In the genomic region with DNA sequence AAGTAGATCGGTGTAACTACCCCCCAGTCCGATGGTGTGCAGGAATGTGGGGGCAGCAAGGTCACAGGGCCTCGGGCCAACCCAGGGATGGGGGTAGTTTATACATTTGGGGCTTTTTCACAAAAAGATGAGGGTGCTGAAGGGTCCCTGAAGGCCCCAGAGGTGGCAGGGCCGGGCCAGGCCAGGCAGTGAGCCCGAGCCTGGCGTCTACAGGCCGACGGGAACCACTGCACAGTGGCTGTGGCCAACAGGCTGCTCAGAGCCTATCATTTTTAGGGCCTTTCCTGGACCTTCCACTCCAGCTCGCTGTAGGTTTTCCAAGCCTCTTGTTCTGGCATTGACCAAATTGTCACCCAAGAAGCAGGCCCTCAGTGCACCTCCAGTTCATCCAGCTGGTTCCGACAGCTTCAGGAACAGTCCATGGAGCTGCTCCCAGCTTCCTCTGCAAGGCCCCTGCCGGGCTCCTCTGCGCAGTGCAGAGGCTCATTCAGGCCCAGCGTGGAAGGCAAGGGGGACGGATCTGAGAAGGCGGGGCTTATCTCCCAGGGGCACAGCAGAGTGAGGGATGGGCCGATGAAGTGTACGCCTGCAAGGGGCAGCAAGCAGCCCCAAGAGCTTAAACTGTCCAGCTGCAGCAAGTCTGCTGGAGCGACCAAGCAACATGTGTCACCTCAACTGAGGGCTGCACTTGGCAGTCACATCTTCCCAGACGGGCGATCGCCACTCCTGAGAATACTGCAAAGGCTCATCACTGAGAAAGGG, we compare ENCODE assay signal across 26 cellular contexts. TPM values are rescaled to one million over a fixed set of nuclear protein-coding genes. Genes with fewer than 3 reads are reported as not detected.
DNase-seq lines count a peak whose midpoint lies in the region; ATAC-seq and TF ChIP-seq lines count a peak whose summit lies in the region.
"Had no signal": no experiment of that assay in that cellular context is flagged by ENCODE, and none has a peak within 500 bp of the region (broad histone marks: within the 10 kb centered on the region; RNA-seq: fewer than 3 reads in every experiment).

No MANE protein-coding gene starts in this region.

- H4K20me1 ChIP-seq in GM23338 (replicated peaks; ENCODE audit: insufficient read depth), result peaks cover 17% of the 10 kb centered on the region

- no peaks in the 10 kb centered on the region for H3K9me3 Mint-ChIP-seq in GM23338
- H3K9me3 Mint-ChIP-seq in T-helper 2 cell treated with Interferon-gamma antibody and Interleukin-4, amounts not matched to agents 5 μg/mL and 100 μg/mL, for 36 hours, result no peaks in the 10 kb centered on the region
- H3K9me3 Mint-ChIP-seq: activated naive CD8-positive, alpha-beta T cell treated with anti-CD3 and anti-CD28 coated beads, Interleukin-2, amount 50 U/mL, for 24 hours; CD14-positive monocyte; stimulated activated memory B cell treated with anti-CD40 and anti-IgM and Interleukin-4, amounts not matched to agents 10 μg/mL and 1 μg/mL and 100 μg/mL, for 72 hours had no signal

- no peaks in the 10 kb centered on the region for H3F3A ChIP-seq in GM23338 (replicated peaks; ENCODE audit: low read depth)

- DNase-seq in GM23338 (ENCODE audit: low spot score) (no peak), NCI-H2227 treated with DMSO at 0.1 percent for 48 hours (lab: John Stamatoyannopoulos, UW) (peak; percentile 24), left kidney (ENCODE audit: low read depth, low spot score) (peak; percentile 49)
- no peak for DNase-seq in T-helper 2 cell treated with Interferon-gamma antibody and Interleukin-4, amounts not matched to agents 5 μg/mL and 100 μg/mL, for 36 hours (ENCODE audit: low spot score)
- no peak for DNase-seq in stimulated activated naive CD4-positive, alpha-beta T cell treated with Interleukin-2 at 50 U/mL for 16 hours (lab: John Stamatoyannopoulos, UW)
- DNase-seq: activated CD8-positive, alpha-beta memory T cell treated with anti-CD3 and anti-CD28 coated beads, Interleukin-2, amount 50 U/mL, for 48 hours; activated naive CD8-positive, alpha-beta T cell treated with anti-CD3 and anti-CD28 coated beads, Interleukin-2, amount 50 U/mL, for 24 hours; body of pancreas; effector CD8-positive, alpha-beta T cell; esophagus squamous epithelium; NCI-H1417 treated with DMSO at 0.1 percent for 48 hours; NCI-H2107; NCI-H524 treated with DMSO at 0.1 percent for 48 hours; RPMI8226; stimulated activated CD4-positive, alpha-beta T cell treated with anti-CD3 and anti-CD28 coated beads, Interleukin-1b, Interleukin-23, amount 100 ng/mL, for 48 hours; T-helper 9 cell; thyroid gland had no signal

- peaks cover 35% of the 10 kb centered on the region for H3K79me2 ChIP-seq in GM23338 (replicated peaks; ENCODE audit: insufficient read depth)

- ATAC-seq in GM23338 (peak; percentile 9; the same call in 2 of the 3 replicates), GM21825 (IDR thresholded peaks at IDR 0.05; ENCODE audit: unreplicated experiment) (no peak)
- ATAC-seq: body of pancreas; gastroesophageal sphincter; stimulated activated memory B cell treated with anti-CD40 and anti-IgM and Interleukin-4, amounts not matched to agents 10 μg/mL and 1 μg/mL and 100 μg/mL, for 72 hours had no signal

- H3K9me2 ChIP-seq in GM23338 (ENCODE audit: insufficient read depth), result no peaks in the 10 kb centered on the region

- no peaks in the 10 kb centered on the region for H3K27me3 ChIP-seq in GM23338 (ENCODE audit: insufficient read depth)
- H3K27me3 ChIP-seq: body of pancreas, esophagus squamous epithelium, gastroesophageal sphincter, neutrophil, thyroid gland had no signal

- H3K4me1 ChIP-seq in GM23338 (ENCODE audit: insufficient read depth), result no peaks in the 10 kb centered on the region
- H3K4me1 ChIP-seq: body of pancreas had no signal

- peaks cover 37% of the 10 kb centered on the region for H3K36me3 Mint-ChIP-seq in GM23338 (ENCODE audit: low read depth)
- peaks cover 26% of the 10 kb centered on the region for H3K36me3 Mint-ChIP-seq in T-helper 2 cell treated with Interferon-gamma antibody and Interleukin-4, amounts not matched to agents 5 μg/mL and 100 μg/mL, for 36 hours (ENCODE audit: low read depth)

- H3K4me2 ChIP-seq in GM23338, result no peak overlapping the region

- no peak for TF ChIP-seq CTCF in GM23338 (conservative IDR thresholded peaks at IDR 0.05; ENCODE audit: low read depth in 2 of 2)

- no peak overlapping the region for H3K27ac ChIP-seq in GM23338 (ENCODE audit: low read depth)
- H3K27ac ChIP-seq: body of pancreas, esophagus squamous epithelium, gastroesophageal sphincter, neutrophil, skin epidermis, thyroid gland had no signal

- peak overlapping the region; percentile 70; the same call in 1 of the 2 replicates for H3K27ac Mint-ChIP-seq in GM23338
- no peak overlapping the region for H3K27ac Mint-ChIP-seq in T-helper 2 cell treated with Interferon-gamma antibody and Interleukin-4, amounts not matched to agents 5 μg/mL and 100 μg/mL, for 36 hours
- H3K27ac Mint-ChIP-seq: activated naive CD8-positive, alpha-beta T cell treated with anti-CD3 and anti-CD28 coated beads, Interleukin-2, amount 50 U/mL, for 24 hours had no signal

- H3K4me1 Mint-ChIP-seq in GM23338, result no peaks in the 10 kb centered on the region
- peaks cover 1% of the 10 kb centered on the region for H3K4me1 Mint-ChIP-seq in T-helper 2 cell treated with Interferon-gamma antibody and Interleukin-4, amounts not matched to agents 5 μg/mL and 100 μg/mL, for 36 hours (ENCODE audit: low read depth)
- H3K4me1 Mint-ChIP-seq: CD14-positive monocyte had no signal

- H3K4me3 ChIP-seq in GM23338, result no peak overlapping the region
- H3K4me3 ChIP-seq: body of pancreas, esophagus squamous epithelium, gastroesophageal sphincter, lung, skin epidermis, thyroid gland had no signal

- peaks cover 9% of the 10 kb centered on the region for H3K27me3 Mint-ChIP-seq in GM23338 (ENCODE audit: insufficient read depth, low read depth, poor library complexity)
- H3K27me3 Mint-ChIP-seq in T-helper 2 cell treated with Interferon-gamma antibody and Interleukin-4, amounts not matched to agents 5 μg/mL and 100 μg/mL, for 36 hours (ENCODE audit: low read depth), result no peaks in the 10 kb centered on the region
- H3K27me3 Mint-ChIP-seq: activated naive CD8-positive, alpha-beta T cell treated with anti-CD3 and anti-CD28 coated beads, Interleukin-2, amount 50 U/mL, for 24 hours; stimulated activated memory B cell treated with anti-CD40 and anti-IgM and Interleukin-4, amounts not matched to agents 10 μg/mL and 1 μg/mL and 100 μg/mL, for 72 hours had no signal

- H3K4me3 Mint-ChIP-seq in GM23338, result no peak overlapping the region
- H3K4me3 Mint-ChIP-seq in T-helper 2 cell treated with Interferon-gamma antibody and Interleukin-4, amounts not matched to agents 5 μg/mL and 100 μg/mL, for 36 hours, result no peak overlapping the region
- H3K4me3 Mint-ChIP-seq: activated naive CD8-positive, alpha-beta T cell treated with anti-CD3 and anti-CD28 coated beads, Interleukin-2, amount 50 U/mL, for 24 hours; CD14-positive monocyte; stimulated activated memory B cell treated with anti-CD40 and anti-IgM and Interleukin-4, amounts not matched to agents 10 μg/mL and 1 μg/mL and 100 μg/mL, for 72 hours had no signal

- H2AFZ ChIP-seq in GM23338, result no peak overlapping the region

- H3K36me3 ChIP-seq in GM23338 (ENCODE audit: insufficient read depth), result peaks cover 13% of the 10 kb centered on the region

TF ChIP-seq in GM23338, 12 proteins besides CTCF, POLR2A, EP300 and RAD21 (continues in another document):
- TF ChIP-seq ZNF114 (CRISPR knock-in tag; IDR thresholded peaks at IDR 0.05), result no peak
- TF ChIP-seq, protein P1, sequence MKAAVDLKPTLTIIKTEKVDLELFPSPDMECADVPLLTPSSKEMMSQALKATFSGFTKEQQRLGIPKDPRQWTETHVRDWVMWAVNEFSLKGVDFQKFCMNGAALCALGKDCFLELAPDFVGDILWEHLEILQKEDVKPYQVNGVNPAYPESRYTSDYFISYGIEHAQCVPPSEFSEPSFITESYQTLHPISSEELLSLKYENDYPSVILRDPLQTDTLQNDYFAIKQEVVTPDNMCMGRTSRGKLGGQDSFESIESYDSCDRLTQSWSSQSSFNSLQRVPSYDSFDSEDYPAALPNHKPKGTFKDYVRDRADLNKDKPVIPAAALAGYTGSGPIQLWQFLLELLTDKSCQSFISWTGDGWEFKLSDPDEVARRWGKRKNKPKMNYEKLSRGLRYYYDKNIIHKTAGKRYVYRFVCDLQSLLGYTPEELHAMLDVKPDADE (IDR thresholded peaks at IDR 0.05), result no peak
- TF ChIP-seq, protein P2, sequence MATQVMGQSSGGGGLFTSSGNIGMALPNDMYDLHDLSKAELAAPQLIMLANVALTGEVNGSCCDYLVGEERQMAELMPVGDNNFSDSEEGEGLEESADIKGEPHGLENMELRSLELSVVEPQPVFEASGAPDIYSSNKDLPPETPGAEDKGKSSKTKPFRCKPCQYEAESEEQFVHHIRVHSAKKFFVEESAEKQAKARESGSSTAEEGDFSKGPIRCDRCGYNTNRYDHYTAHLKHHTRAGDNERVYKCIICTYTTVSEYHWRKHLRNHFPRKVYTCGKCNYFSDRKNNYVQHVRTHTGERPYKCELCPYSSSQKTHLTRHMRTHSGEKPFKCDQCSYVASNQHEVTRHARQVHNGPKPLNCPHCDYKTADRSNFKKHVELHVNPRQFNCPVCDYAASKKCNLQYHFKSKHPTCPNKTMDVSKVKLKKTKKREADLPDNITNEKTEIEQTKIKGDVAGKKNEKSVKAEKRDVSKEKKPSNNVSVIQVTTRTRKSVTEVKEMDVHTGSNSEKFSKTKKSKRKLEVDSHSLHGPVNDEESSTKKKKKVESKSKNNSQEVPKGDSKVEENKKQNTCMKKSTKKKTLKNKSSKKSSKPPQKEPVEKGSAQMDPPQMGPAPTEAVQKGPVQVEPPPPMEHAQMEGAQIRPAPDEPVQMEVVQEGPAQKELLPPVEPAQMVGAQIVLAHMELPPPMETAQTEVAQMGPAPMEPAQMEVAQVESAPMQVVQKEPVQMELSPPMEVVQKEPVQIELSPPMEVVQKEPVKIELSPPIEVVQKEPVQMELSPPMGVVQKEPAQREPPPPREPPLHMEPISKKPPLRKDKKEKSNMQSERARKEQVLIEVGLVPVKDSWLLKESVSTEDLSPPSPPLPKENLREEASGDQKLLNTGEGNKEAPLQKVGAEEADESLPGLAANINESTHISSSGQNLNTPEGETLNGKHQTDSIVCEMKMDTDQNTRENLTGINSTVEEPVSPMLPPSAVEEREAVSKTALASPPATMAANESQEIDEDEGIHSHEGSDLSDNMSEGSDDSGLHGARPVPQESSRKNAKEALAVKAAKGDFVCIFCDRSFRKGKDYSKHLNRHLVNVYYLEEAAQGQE (IDR thresholded peaks at IDR 0.05; ENCODE audit: unreplicated experiment), result no peak

RNA-seq across cellular contexts. Expression of gene CDCA4, which starts 13.9 kb away (rescaled TPM):
- 62.4 and 70.7 TPM in 2 replicates for total RNA-seq in GM23338 (2014; rRNA removed; shearing (Covaris generic))
- 32.6 and 37.1 TPM in 2 replicates for polyA plus RNA-seq in GM23338 (2016; fragmentation: Nextera tagmentation; extraction: Ambion mirVana)

RNA-seq across cellular contexts. Expression of gene CLBA1, which starts 21.4 kb away (rescaled TPM):
- 1.8 and 4.9 TPM in 2 replicates for total RNA-seq in GM23338 (2014; rRNA removed; shearing (Covaris generic))
- polyA plus RNA-seq in GM23338 (2016; fragmentation: Nextera tagmentation; extraction: Ambion mirVana), result 1.6 and 1.7 TPM in 2 replicates

RNA-seq across cellular contexts. Expression of gene AHNAK2, which starts 28.8 kb away (rescaled TPM):
- total RNA-seq in GM23338 (2014; rRNA removed; shearing (Covaris generic)), result 2.6 TPM in 2 replicates
- 1.1 and 1.6 TPM in 2 replicates for polyA plus RNA-seq in GM23338 (2016; fragmentation: Nextera tagmentation; extraction: Ambion mirVana)

RNA-seq across cellular contexts. Expression of gene GPR132, which starts 58.2 kb away (rescaled TPM):
- total RNA-seq in GM23338 (2014; rRNA removed; shearing (Covaris generic)), result 0.14 TPM in 1 of 2 replicates, not detected in the other
- polyA plus RNA-seq in GM23338 (2016; fragmentation: Nextera tagmentation; extraction: Ambion mirVana), result 0.09 TPM in 1 of 2 replicates, not detected in the other
- total RNA-seq: H1 had no signal
- polyA plus RNA-seq: keratinocyte had no signal

Comparison
In these comparisons a context has a peak if more than half of its experiments do, and no peak if none do; other contexts are left out.
1. DNase-seq: peak in NCI-H2227 treated with DMSO at 0.1 percent for 48 hours (single experiment) and left kidney (single experiment); none in GM23338 (single experiment), T-helper 2 cell treated with Interferon-gamma antibody and Interleukin-4, amounts not matched to agents 5 μg/mL and 100 μg/mL, for 36 hours (single experiment) and stimulated activated naive CD4-positive, alpha-beta T cell treated with Interleukin-2 at 50 U/mL for 16 hours (single experiment).